In genomic region chr18:3264362-3264761, GRCh38 we compare ENCODE assay signal across 9 cellular contexts. TPM values are rescaled to one million over a fixed set of nuclear protein-coding genes. Genes with fewer than 3 reads are reported as not detected.
DNase-seq lines count a peak whose midpoint lies in the region; ATAC-seq and TF ChIP-seq lines count a peak whose summit lies in the region.
"Had no signal": no experiment of that assay in that cellular context is flagged by ENCODE, and none has a peak within 500 bp of the region (broad histone marks: within the 10 kb centered on the region; RNA-seq: fewer than 3 reads in every experiment).

No MANE protein-coding gene starts in this region.

- peaks cover 80% of the 10 kb centered on the region for H3K4me1 Mint-ChIP-seq in central memory CD8-positive, alpha-beta T cell
- H3K4me1 Mint-ChIP-seq in natural killer cell treated with Interleukin-12 subunit alpha and Interleukin-12 subunit beta and Interleukin-15 and Interleukin-18, amount 100 ng/mL, for 72 hours (ENCODE audit: low read depth in 2 of 2): peaks cover 71 to 79% of the 10 kb centered on the region in 2 donors

- ATAC-seq in DND-41 (ENCODE audit: insufficient read depth, low read depth): no peak
- ATAC-seq in central memory CD8-positive, alpha-beta T cell (replicated peaks; ENCODE audit: extremely low read depth, poor library complexity, severe bottlenecking): no peak
- no peak for ATAC-seq in natural killer cell treated with Interleukin-12 subunit alpha and Interleukin-12 subunit beta and Interleukin-15 and Interleukin-18, amount 100 ng/mL, for 72 hours
- ATAC-seq in GM19023 (IDR thresholded peaks at IDR 0.05; ENCODE audit: unreplicated experiment): no peak
- ATAC-seq: gastroesophageal sphincter had no signal

- no peak overlapping the region for H3K9ac ChIP-seq in DND-41 (ENCODE audit: low read depth, low read length)

- H3K27me3 ChIP-seq in DND-41 (ENCODE audit: insufficient read depth, low read length, poor library complexity): no peaks in the 10 kb centered on the region
- H3K27me3 ChIP-seq: gastroesophageal sphincter had no signal

- peaks cover 6% of the 10 kb centered on the region; the same call in 1 of the 2 replicates for H3K36me3 ChIP-seq in DND-41 (ENCODE audit: insufficient read depth, low read length)
- peaks cover 4% of the 10 kb centered on the region; the same call in 1 of the 2 replicates for H3K36me3 ChIP-seq in OCI-LY7 (ENCODE audit: insufficient read depth, low read length)
- H3K36me3 ChIP-seq: gastroesophageal sphincter had no signal

- H3K9me2 ChIP-seq in OCI-LY7 (ENCODE audit: insufficient read depth, low read length): no peaks in the 10 kb centered on the region

- peak overlapping the region; percentile 91 for H3K27ac Mint-ChIP-seq in central memory CD8-positive, alpha-beta T cell (ENCODE audit: low read depth)
- peak overlapping the region in 1 of 2 donors; percentile 28 for H3K27ac Mint-ChIP-seq in natural killer cell treated with Interleukin-12 subunit alpha and Interleukin-12 subunit beta and Interleukin-15 and Interleukin-18, amount 100 ng/mL, for 72 hours

- H3K27me3 Mint-ChIP-seq in central memory CD8-positive, alpha-beta T cell: no peaks in the 10 kb centered on the region
- no peaks in the 10 kb centered on the region for H3K27me3 Mint-ChIP-seq in natural killer cell treated with Interleukin-12 subunit alpha and Interleukin-12 subunit beta and Interleukin-15 and Interleukin-18, amount 100 ng/mL, for 72 hours

- H3K4me3 Mint-ChIP-seq in central memory CD8-positive, alpha-beta T cell: peak overlapping the region; percentile 90
- H3K4me3 Mint-ChIP-seq in natural killer cell treated with Interleukin-12 subunit alpha and Interleukin-12 subunit beta and Interleukin-15 and Interleukin-18, amount 100 ng/mL, for 72 hours: peak overlapping the region; percentile 100

- no TSS peak for BruUV-seq in OCI-LY7 (replicated peaks; lab: Mats Ljungman, UMichigan)

- peaks cover 18% of the 10 kb centered on the region for H3K36me3 Mint-ChIP-seq in central memory CD8-positive, alpha-beta T cell (ENCODE audit: insufficient read depth)
- H3K36me3 Mint-ChIP-seq in natural killer cell treated with Interleukin-12 subunit alpha and Interleukin-12 subunit beta and Interleukin-15 and Interleukin-18, amount 100 ng/mL, for 72 hours: peaks cover 10% of the 10 kb centered on the region

- CTCF ChIA-PET in OCI-LY7 (lab: Charles Lee; ENCODE audit: unreplicated experiment): interaction anchor here (0.8 to 1.1 kb wide), 2 partner anchors 15 to 33 kb away, joined by 3 read pairs; no protein-coding TSS in a partner anchor

- no peak for DNase-seq in DND-41
- DNase-seq in OCI-LY7 (ENCODE audit: low spot score): no peak
- DNase-seq in central memory CD8-positive, alpha-beta T cell (ENCODE audit: low spot score in 2 of 2): no peak
- no peak for DNase-seq in natural killer cell treated with Interleukin-12 subunit alpha and Interleukin-12 subunit beta and Interleukin-15 and Interleukin-18, amount 100 ng/mL, for 72 hours (ENCODE audit: low spot score)
- no peak for DNase-seq in SW 1271 (lab: John Stamatoyannopoulos, UW)
- DNase-seq in NCI-H1930 (lab: John Stamatoyannopoulos, UW): no peak
- no peak for DNase-seq in GM20000 (ENCODE audit: low spot score)

- H4K20me1 ChIP-seq in DND-41 (ENCODE audit: insufficient read depth, low read length) (peaks cover 65% of the 10 kb centered on the region), OCI-LY7 (ENCODE audit: insufficient read depth, low read length) (peaks cover 31% of the 10 kb centered on the region; the same call in 1 of the 2 replicates)

- intact Hi-C loops in OCI-LY7 (cut with micrococcal nuclease; ENCODE audit: unreplicated experiment): loop anchor here (5.0 kb wide), 1 partner anchor 607 kb away; the partner anchor contains the start of gene SMCHD1

- H3K4me3 ChIP-seq in DND-41 (ENCODE audit: low read depth in 1 of 2, low read length in 2 of 2) (peak overlapping the region in 1 of 2 experiments; percentile 69; a peak in 1 of 4 replicates), OCI-LY7 (ENCODE audit: low read depth, low read length, poor library complexity, severe bottlenecking) (peak overlapping the region; percentile 86)

- H3K9me3 ChIP-seq in DND-41 (ENCODE audit: insufficient read depth, low read length, severe bottlenecking): no peaks in the 10 kb centered on the region
- H3K9me3 ChIP-seq in OCI-LY7 (ENCODE audit: low read length): no peaks in the 10 kb centered on the region
- H3K9me3 ChIP-seq: gastroesophageal sphincter had no signal

- TF ChIP-seq CTCF in DND-41 (IDR thresholded peaks at IDR 0.05; ENCODE audit: borderline replicate concordance, extremely low read depth, low read length, poor library complexity, severe bottlenecking): no peak
- no peak for TF ChIP-seq CTCF in OCI-LY7 (conservative IDR thresholded peaks at IDR 0.05; ENCODE audit: low read length)
- TF ChIP-seq CTCF in GM20000 (IDR thresholded peaks at IDR 0.05; ENCODE audit: extremely low read depth, missing control alignments): no peak

- no peaks in the 10 kb centered on the region for H3K9me3 Mint-ChIP-seq in central memory CD8-positive, alpha-beta T cell
- H3K9me3 Mint-ChIP-seq in natural killer cell treated with Interleukin-12 subunit alpha and Interleukin-12 subunit beta and Interleukin-15 and Interleukin-18, amount 100 ng/mL, for 72 hours: no peaks in the 10 kb centered on the region

- H2AFZ ChIP-seq in DND-41 (ENCODE audit: low read depth, low read length) (no peak overlapping the region), OCI-LY7 (ENCODE audit: low read length) (no peak overlapping the region)

- H3K79me2 ChIP-seq in DND-41 (ENCODE audit: insufficient read depth, low read length) (peaks cover 95% of the 10 kb centered on the region), OCI-LY7 (ENCODE audit: insufficient read depth, low read depth, low read length) (peaks cover 88% of the 10 kb centered on the region)

- no peak overlapping the region for H3K27ac ChIP-seq in DND-41 (ENCODE audit: low read length)
- H3K27ac ChIP-seq in OCI-LY7 (ENCODE audit: low read depth, low read length, poor library complexity, severe bottlenecking): peak overlapping the region; percentile 53

- POLR2A ChIA-PET in OCI-LY7 (lab: Charles Lee): interaction anchor here (0.5 to 4.9 kb wide), 8 partner anchors 8 to 352 kb away, joined by 3 to 45 read pairs (median 4); no protein-coding TSS in a partner anchor

- H3K4me2 ChIP-seq in DND-41 (ENCODE audit: insufficient read depth, low read length): peak overlapping the region; percentile 76
- H3K4me2 ChIP-seq in OCI-LY7 (ENCODE audit: low read length): peak overlapping the region; percentile 93

- H3K4me1 ChIP-seq in DND-41 (ENCODE audit: insufficient read depth, low read length): peaks cover 52% of the 10 kb centered on the region
- H3K4me1 ChIP-seq in OCI-LY7 (ENCODE audit: insufficient read depth, low read length, poor library complexity, severe bottlenecking): peaks cover 70% of the 10 kb centered on the region

RNA-seq across cellular contexts. Expression of gene MYL12B, which starts 2.4 kb away (rescaled TPM):
- total RNA-seq in OCI-LY7 (2014; rRNA removed; shearing (Covaris generic)): 240 and 260 TPM in 2 replicates
- total RNA-seq in OCI-LY7 (2022): 222 and 230 TPM in 2 replicates
- total RNA-seq in natural killer cell treated with Interleukin-12 subunit alpha and Interleukin-12 subunit beta and Interleukin-15 and Interleukin-18, amount 100 ng/mL, for 72 hours: 100 to 1,000 TPM; 192 to 310 TPM

RNA-seq across cellular contexts. Expression of gene MYL12A, which starts 16.8 kb away (rescaled TPM):
- 377 and 423 TPM in 2 replicates for total RNA-seq in OCI-LY7 (2014; rRNA removed; shearing (Covaris generic))
- 301 TPM in 2 replicates for total RNA-seq in OCI-LY7 (2022)
- 100 to 1,000 TPM; 260 to 658 TPM for total RNA-seq in natural killer cell treated with Interleukin-12 subunit alpha and Interleukin-12 subunit beta and Interleukin-15 and Interleukin-18, amount 100 ng/mL, for 72 hours

RNA-seq across cellular contexts. Expression of gene MYOM1, which starts 44.6 kb away (rescaled TPM):
- 3.8 and 5.7 TPM in 2 replicates for total RNA-seq in OCI-LY7 (2014; rRNA removed; shearing (Covaris generic))
- 2.3 and 2.4 TPM in 2 replicates for total RNA-seq in OCI-LY7 (2022)
- total RNA-seq in natural killer cell treated with Interleukin-12 subunit alpha and Interleukin-12 subunit beta and Interleukin-15 and Interleukin-18, amount 100 ng/mL, for 72 hours: under 1 TPM; 0.88 to 0.98 TPM
